1 cellular context compared by ENCODE assay signal in the genomic region with DNA sequence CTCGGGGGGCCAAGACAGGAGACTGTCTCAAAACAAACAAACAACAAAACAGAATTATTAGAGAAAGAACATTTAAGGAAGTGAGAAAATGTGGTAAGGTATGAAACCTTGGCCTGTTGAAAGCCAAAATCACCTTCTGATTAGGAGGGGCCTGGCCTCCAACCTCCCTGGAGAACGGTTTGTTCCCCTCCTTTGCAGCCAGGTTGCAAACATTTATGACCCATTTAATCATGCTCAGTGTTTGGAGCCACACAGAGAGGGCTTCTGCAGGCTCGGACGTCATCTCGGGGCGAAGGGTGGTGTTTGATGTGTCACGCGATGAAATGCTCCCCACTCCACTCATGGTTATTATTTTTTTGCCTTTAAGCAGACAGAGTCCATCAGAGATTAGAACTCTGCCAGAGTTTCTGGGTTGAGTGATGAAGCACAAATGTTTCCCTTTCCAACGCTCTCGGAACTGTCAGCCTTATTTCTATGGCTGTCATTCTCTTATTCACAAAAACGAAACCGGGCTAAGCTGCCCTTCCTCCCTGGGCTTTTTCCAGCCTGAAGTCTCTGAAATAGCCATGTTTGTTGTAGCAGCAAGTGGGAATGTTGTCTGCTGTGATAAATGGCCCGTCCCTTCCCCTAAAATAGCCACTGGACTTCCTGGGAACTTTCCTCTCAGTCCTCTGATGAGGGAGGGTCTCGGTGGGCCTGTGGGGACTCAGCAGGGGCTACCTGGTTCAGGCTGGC.
TF ChIP-seq lines count a peak whose summit lies in the region.

No MANE protein-coding gene starts in this region.

TF ChIP-seq in GM12878, 131 proteins besides CTCF, POLR2A, EP300 and RAD21 (continued from another document and continues in another):
- TF ChIP-seq TCF12 (IDR thresholded peaks at IDR 0.05; ENCODE audit: low read depth, low read length) (no peak), YBX1 (IDR thresholded peaks at IDR 0.05) (no peak), MXI1 (IDR thresholded peaks at IDR 0.05; ENCODE audit: low read depth, low read length) (no peak), PAX5 (IDR thresholded peaks at IDR 0.05; ENCODE audit: borderline replicate concordance, low read depth, low read length) (peak; percentile 41; the same call in 1 of the 2 replicates), MEF2B (IDR thresholded peaks at IDR 0.05; ENCODE audit: partially characterized antibody, poor library complexity, severe bottlenecking) (peak; percentile 81), CBX3 (IDR thresholded peaks at IDR 0.05; ENCODE audit: borderline replicate concordance, low read depth) (no peak), CHD1 (IDR thresholded peaks at IDR 0.05; ENCODE audit: low read depth, low read length) (no peak), TAF1 (IDR thresholded peaks at IDR 0.05; ENCODE audit: borderline replicate concordance, low read depth, low read length) (0 out of 2 replicates have a peak, but pooled peaks have one; percentile 21), SUPT20H (IDR thresholded peaks at IDR 0.05; ENCODE audit: borderline replicate concordance, control insufficient read depth, low read depth, low read length) (no peak), ATF7 (IDR thresholded peaks at IDR 0.05; ENCODE audit: low read depth) (peak; percentile 32; the same call in 1 of the 2 replicates), EED (IDR thresholded peaks at IDR 0.05; ENCODE audit: low read depth) (peak; percentile 77), ASH2L (IDR thresholded peaks at IDR 0.05; ENCODE audit: borderline replicate concordance, low read depth) (no peak), MEF2A (IDR thresholded peaks at IDR 0.05; ENCODE audit: insufficient read depth, low read depth, low read length) (no peak), NR2F1 (conservative IDR thresholded peaks at IDR 0.05) (peak; percentile 69), HDAC6 (IDR thresholded peaks at IDR 0.05; ENCODE audit: unreplicated experiment) (no peak), RUNX3 (IDR thresholded peaks at IDR 0.05; ENCODE audit: low read length) (peak; percentile 92), JUNB (IDR thresholded peaks at IDR 0.05) (peak; percentile 29), RELA (IDR thresholded peaks at IDR 0.05; ENCODE audit: borderline replicate concordance, partially characterized antibody) (no peak), TCF3 (IDR thresholded peaks at IDR 0.05; ENCODE audit: borderline replicate concordance, insufficient read depth, low read depth, low read length) (no peak), MTA3 (IDR thresholded peaks at IDR 0.05; ENCODE audit: borderline replicate concordance, low read length) (no peak), MYB (IDR thresholded peaks at IDR 0.05; ENCODE audit: borderline replicate concordance, low read depth, low read length) (no peak), CREM (IDR thresholded peaks at IDR 0.05; ENCODE audit: low read depth) (peak; percentile 61; the same call in 1 of the 2 replicates), IRF4 (IDR thresholded peaks at IDR 0.05; ENCODE audit: low read depth, low read length) (peak; percentile 87), NFYA (IDR thresholded peaks at IDR 0.05; ENCODE audit: borderline replicate concordance, low read depth, low read length) (no peak), BHLHE40 (IDR thresholded peaks at IDR 0.05; ENCODE audit: borderline replicate concordance in 1 of 2, low read depth in 2 of 2, low read length in 1 of 2) (peak in 1 of 2 experiments; percentile 48; a peak in 1 of 4 replicates), TARDBP (IDR thresholded peaks at IDR 0.05; ENCODE audit: borderline replicate concordance) (no peak), CBX5 (IDR thresholded peaks at IDR 0.05; ENCODE audit: low read depth) (peak; percentile 73), ZZZ3 (IDR thresholded peaks at IDR 0.05; ENCODE audit: control insufficient read depth, insufficient read length, low read depth) (no peak), STAT3 (IDR thresholded peaks at IDR 0.05; ENCODE audit: low read depth, low read length) (no peak), PAX8 (IDR thresholded peaks at IDR 0.05) (no peak), BRCA1 (IDR thresholded peaks at IDR 0.05; ENCODE audit: low read depth, low read length) (no peak), CREB1 (IDR thresholded peaks at IDR 0.05; ENCODE audit: low read depth) (peak; percentile 18; the same call in 1 of the 2 replicates), POU2F2 (IDR thresholded peaks at IDR 0.05; ENCODE audit: borderline replicate concordance, low read depth, low read length) (peak; percentile 50; the same call in 1 of the 3 replicates)
- TF ChIP-seq, protein P1, sequence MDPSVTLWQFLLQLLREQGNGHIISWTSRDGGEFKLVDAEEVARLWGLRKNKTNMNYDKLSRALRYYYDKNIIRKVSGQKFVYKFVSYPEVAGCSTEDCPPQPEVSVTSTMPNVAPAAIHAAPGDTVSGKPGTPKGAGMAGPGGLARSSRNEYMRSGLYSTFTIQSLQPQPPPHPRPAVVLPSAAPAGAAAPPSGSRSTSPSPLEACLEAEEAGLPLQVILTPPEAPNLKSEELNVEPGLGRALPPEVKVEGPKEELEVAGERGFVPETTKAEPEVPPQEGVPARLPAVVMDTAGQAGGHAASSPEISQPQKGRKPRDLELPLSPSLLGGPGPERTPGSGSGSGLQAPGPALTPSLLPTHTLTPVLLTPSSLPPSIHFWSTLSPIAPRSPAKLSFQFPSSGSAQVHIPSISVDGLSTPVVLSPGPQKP (IDR thresholded peaks at IDR 0.05; ENCODE audit: low read depth, low read length) = no peak
- TF ChIP-seq, protein P2, sequence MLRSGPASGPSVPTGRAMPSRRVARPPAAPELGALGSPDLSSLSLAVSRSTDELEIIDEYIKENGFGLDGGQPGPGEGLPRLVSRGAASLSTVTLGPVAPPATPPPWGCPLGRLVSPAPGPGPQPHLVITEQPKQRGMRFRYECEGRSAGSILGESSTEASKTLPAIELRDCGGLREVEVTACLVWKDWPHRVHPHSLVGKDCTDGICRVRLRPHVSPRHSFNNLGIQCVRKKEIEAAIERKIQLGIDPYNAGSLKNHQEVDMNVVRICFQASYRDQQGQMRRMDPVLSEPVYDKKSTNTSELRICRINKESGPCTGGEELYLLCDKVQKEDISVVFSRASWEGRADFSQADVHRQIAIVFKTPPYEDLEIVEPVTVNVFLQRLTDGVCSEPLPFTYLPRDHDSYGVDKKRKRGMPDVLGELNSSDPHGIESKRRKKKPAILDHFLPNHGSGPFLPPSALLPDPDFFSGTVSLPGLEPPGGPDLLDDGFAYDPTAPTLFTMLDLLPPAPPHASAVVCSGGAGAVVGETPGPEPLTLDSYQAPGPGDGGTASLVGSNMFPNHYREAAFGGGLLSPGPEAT (IDR thresholded peaks at IDR 0.05; ENCODE audit: low read depth) = peak; percentile 62; the same call in 1 of the 2 replicates
- TF ChIP-seq, protein P3, sequence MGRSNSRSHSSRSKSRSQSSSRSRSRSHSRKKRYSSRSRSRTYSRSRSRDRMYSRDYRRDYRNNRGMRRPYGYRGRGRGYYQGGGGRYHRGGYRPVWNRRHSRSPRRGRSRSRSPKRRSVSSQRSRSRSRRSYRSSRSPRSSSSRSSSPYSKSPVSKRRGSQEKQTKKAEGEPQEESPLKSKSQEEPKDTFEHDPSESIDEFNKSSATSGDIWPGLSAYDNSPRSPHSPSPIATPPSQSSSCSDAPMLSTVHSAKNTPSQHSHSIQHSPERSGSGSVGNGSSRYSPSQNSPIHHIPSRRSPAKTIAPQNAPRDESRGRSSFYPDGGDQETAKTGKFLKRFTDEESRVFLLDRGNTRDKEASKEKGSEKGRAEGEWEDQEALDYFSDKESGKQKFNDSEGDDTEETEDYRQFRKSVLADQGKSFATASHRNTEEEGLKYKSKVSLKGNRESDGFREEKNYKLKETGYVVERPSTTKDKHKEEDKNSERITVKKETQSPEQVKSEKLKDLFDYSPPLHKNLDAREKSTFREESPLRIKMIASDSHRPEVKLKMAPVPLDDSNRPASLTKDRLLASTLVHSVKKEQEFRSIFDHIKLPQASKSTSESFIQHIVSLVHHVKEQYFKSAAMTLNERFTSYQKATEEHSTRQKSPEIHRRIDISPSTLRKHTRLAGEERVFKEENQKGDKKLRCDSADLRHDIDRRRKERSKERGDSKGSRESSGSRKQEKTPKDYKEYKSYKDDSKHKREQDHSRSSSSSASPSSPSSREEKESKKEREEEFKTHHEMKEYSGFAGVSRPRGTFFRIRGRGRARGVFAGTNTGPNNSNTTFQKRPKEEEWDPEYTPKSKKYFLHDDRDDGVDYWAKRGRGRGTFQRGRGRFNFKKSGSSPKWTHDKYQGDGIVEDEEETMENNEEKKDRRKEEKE (IDR thresholded peaks at IDR 0.05) = no peak
- TF ChIP-seq, protein P4, sequence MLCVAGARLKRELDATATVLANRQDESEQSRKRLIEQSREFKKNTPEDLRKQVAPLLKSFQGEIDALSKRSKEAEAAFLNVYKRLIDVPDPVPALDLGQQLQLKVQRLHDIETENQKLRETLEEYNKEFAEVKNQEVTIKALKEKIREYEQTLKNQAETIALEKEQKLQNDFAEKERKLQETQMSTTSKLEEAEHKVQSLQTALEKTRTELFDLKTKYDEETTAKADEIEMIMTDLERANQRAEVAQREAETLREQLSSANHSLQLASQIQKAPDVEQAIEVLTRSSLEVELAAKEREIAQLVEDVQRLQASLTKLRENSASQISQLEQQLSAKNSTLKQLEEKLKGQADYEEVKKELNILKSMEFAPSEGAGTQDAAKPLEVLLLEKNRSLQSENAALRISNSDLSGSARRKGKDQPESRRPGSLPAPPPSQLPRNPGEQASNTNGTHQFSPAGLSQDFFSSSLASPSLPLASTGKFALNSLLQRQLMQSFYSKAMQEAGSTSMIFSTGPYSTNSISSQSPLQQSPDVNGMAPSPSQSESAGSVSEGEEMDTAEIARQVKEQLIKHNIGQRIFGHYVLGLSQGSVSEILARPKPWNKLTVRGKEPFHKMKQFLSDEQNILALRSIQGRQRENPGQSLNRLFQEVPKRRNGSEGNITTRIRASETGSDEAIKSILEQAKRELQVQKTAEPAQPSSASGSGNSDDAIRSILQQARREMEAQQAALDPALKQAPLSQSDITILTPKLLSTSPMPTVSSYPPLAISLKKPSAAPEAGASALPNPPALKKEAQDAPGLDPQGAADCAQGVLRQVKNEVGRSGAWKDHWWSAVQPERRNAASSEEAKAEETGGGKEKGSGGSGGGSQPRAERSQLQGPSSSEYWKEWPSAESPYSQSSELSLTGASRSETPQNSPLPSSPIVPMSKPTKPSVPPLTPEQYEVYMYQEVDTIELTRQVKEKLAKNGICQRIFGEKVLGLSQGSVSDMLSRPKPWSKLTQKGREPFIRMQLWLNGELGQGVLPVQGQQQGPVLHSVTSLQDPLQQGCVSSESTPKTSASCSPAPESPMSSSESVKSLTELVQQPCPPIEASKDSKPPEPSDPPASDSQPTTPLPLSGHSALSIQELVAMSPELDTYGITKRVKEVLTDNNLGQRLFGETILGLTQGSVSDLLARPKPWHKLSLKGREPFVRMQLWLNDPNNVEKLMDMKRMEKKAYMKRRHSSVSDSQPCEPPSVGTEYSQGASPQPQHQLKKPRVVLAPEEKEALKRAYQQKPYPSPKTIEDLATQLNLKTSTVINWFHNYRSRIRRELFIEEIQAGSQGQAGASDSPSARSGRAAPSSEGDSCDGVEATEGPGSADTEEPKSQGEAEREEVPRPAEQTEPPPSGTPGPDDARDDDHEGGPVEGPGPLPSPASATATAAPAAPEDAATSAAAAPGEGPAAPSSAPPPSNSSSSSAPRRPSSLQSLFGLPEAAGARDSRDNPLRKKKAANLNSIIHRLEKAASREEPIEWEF (IDR thresholded peaks at IDR 0.05; ENCODE audit: insufficient replicate concordance, low read depth, low read length) = no peak
- TF ChIP-seq, protein P5, sequence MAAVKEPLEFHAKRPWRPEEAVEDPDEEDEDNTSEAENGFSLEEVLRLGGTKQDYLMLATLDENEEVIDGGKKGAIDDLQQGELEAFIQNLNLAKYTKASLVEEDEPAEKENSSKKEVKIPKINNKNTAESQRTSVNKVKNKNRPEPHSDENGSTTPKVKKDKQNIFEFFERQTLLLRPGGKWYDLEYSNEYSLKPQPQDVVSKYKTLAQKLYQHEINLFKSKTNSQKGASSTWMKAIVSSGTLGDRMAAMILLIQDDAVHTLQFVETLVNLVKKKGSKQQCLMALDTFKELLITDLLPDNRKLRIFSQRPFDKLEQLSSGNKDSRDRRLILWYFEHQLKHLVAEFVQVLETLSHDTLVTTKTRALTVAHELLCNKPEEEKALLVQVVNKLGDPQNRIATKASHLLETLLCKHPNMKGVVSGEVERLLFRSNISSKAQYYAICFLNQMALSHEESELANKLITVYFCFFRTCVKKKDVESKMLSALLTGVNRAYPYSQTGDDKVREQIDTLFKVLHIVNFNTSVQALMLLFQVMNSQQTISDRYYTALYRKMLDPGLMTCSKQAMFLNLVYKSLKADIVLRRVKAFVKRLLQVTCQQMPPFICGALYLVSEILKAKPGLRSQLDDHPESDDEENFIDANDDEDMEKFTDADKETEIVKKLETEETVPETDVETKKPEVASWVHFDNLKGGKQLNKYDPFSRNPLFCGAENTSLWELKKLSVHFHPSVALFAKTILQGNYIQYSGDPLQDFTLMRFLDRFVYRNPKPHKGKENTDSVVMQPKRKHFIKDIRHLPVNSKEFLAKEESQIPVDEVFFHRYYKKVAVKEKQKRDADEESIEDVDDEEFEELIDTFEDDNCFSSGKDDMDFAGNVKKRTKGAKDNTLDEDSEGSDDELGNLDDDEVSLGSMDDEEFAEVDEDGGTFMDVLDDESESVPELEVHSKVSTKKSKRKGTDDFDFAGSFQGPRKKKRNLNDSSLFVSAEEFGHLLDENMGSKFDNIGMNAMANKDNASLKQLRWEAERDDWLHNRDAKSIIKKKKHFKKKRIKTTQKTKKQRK (IDR thresholded peaks at IDR 0.05; ENCODE audit: low read depth, low read length) = no peak
- TF ChIP-seq, protein P6, sequence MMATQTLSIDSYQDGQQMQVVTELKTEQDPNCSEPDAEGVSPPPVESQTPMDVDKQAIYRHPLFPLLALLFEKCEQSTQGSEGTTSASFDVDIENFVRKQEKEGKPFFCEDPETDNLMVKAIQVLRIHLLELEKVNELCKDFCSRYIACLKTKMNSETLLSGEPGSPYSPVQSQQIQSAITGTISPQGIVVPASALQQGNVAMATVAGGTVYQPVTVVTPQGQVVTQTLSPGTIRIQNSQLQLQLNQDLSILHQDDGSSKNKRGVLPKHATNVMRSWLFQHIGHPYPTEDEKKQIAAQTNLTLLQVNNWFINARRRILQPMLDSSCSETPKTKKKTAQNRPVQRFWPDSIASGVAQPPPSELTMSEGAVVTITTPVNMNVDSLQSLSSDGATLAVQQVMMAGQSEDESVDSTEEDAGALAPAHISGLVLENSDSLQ (IDR thresholded peaks at IDR 0.05) = peak; percentile 46
- TF ChIP-seq, protein P7, sequence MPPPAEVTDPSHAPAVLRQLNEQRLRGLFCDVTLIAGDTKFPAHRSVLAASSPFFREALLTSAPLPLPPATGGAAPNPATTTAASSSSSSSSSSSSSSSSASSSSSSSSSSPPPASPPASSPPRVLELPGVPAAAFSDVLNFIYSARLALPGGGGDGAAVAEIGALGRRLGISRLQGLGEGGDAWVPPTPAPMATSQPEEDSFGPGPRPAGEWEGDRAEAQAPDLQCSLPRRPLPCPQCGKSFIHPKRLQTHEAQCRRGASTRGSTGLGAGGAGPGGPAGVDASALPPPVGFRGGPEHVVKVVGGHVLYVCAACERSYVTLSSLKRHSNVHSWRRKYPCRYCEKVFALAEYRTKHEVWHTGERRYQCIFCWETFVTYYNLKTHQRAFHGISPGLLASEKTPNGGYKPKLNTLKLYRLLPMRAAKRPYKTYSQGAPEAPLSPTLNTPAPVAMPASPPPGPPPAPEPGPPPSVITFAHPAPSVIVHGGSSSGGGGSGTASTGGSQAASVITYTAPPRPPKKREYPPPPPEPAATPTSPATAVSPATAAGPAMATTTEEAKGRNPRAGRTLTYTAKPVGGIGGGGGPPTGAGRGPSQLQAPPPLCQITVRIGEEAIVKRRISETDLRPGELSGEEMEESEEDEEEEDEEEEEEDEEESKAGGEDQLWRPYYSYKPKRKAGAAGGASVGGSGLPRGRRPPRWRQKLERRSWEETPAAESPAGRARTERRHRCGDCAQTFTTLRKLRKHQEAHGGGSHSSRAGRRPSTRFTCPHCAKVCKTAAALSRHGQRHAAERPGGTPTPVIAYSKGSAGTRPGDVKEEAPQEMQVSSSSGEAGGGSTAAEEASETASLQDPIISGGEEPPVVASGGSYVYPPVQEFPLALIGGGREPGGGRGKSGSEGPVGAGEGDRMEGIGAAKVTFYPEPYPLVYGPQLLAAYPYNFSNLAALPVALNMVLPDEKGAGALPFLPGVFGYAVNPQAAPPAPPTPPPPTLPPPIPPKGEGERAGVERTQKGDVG (CRISPR knock-in tag; IDR thresholded peaks at IDR 0.05) = no peak
